ENCODE assay signal across 18 cellular contexts in genomic region chr12:9076733-9077575, GRCh38. TPM values are rescaled to one million over a fixed set of nuclear protein-coding genes. Genes with fewer than 3 reads are reported as not detected.
DNase-seq lines count a peak whose midpoint lies in the region; ATAC-seq and TF ChIP-seq lines count a peak whose summit lies in the region.
"Had no signal": no experiment of that assay in that cellular context is flagged by ENCODE, and none has a peak within 500 bp of the region (broad histone marks: within the 10 kb centered on the region; RNA-seq: fewer than 3 reads in every experiment).

No MANE protein-coding gene starts in this region.

- intact Hi-C loops in right lobe of liver (cut with DNase I) (no loop called here), upper lobe of right lung (cut with DNase I) (no loop called here)

- no peak overlapping the region for H3K4me2 ChIP-seq in GM23338

- peaks cover 6% of the 10 kb centered on the region; the same call in 1 of the 2 replicates for H3K9me2 ChIP-seq in GM23338 (ENCODE audit: insufficient read depth)

- H3K9me3 Mint-ChIP-seq in GM23338: peaks cover 4% of the 10 kb centered on the region

- H2AFZ ChIP-seq in GM23338: no peak overlapping the region

- no peak overlapping the region for H3K27ac Mint-ChIP-seq in GM23338
- H3K27ac Mint-ChIP-seq: CD4-positive, alpha-beta memory T cell had no signal

- H3K36me3 ChIP-seq in GM23338 (ENCODE audit: insufficient read depth) (no peaks in the 10 kb centered on the region), right lobe of liver (peaks cover 25 to 96% (median 43%) of the 10 kb centered on the region in 4 donors), upper lobe of right lung (peaks cover 95% of the 10 kb centered on the region)

- H3K4me3 Mint-ChIP-seq in GM23338: no peak overlapping the region
- H3K4me3 Mint-ChIP-seq: CD4-positive, alpha-beta memory T cell; H9 had no signal

- H4K20me1 ChIP-seq in GM23338 (replicated peaks; ENCODE audit: insufficient read depth): no peaks in the 10 kb centered on the region

- no peak for ATAC-seq in GM23338
- ATAC-seq in right lobe of liver: peak in 2 of 4 donors; percentile 1 to 4
- no peak for ATAC-seq in upper lobe of right lung
- ATAC-seq: HCT116 had no signal

- H3K4me1 Mint-ChIP-seq in GM23338: peaks cover 2% of the 10 kb centered on the region; the same call in 2 of the 3 replicates
- H3K4me1 Mint-ChIP-seq: H9 had no signal

- H3K9me3 ChIP-seq in right lobe of liver: no peaks in the 10 kb centered on the region
- no peaks in the 10 kb centered on the region for H3K9me3 ChIP-seq in upper lobe of right lung

- H3K27ac ChIP-seq in GM23338 (ENCODE audit: low read depth): no peak overlapping the region
- H3K27ac ChIP-seq in right lobe of liver: peak overlapping the region in 1 of 3 donors; percentile 4
- peak overlapping the region; percentile 18 for H3K27ac ChIP-seq in upper lobe of right lung

- H3F3A ChIP-seq in GM23338 (replicated peaks; ENCODE audit: low read depth): no peaks in the 10 kb centered on the region

- DNase-seq in GM23338 (ENCODE audit: low spot score) (peak; percentile 2), right lobe of liver (no peak), upper lobe of right lung (no peak), HK-2 (ENCODE audit: unreplicated experiment) (no peak), pons (ENCODE audit: low spot score) (no peak), T-helper 9 cell (no peak)
- DNase-seq: 8988T; C1 segment of cervical spinal cord; Calu3; CD4-positive, alpha-beta memory T cell; COR-L47; DMS53; DMS79 treated with DMSO at 0.1 percent for 48 hours; GF-D8; H9 had no signal

- TF ChIP-seq CTCF in GM23338 (conservative IDR thresholded peaks at IDR 0.05; ENCODE audit: low read depth in 2 of 2) (no peak), right lobe of liver (IDR thresholded peaks at IDR 0.05) (no peak), upper lobe of right lung (IDR thresholded peaks at IDR 0.05) (no peak)

- H3K4me1 ChIP-seq in GM23338 (ENCODE audit: insufficient read depth) (no peaks in the 10 kb centered on the region), right lobe of liver (peaks cover 0 to 56% (median 13%) of the 10 kb centered on the region in 4 donors), upper lobe of right lung (no peaks in the 10 kb centered on the region)

- WGBS in right lobe of liver (ENCODE audit: insufficient coverage, low coverage, low lambda C conversion rate, missing lambda C conversion rate): 75% methylated on average over 7 of the region's 7 CpGs

- H3K27me3 ChIP-seq in GM23338 (ENCODE audit: insufficient read depth) (no peaks in the 10 kb centered on the region), right lobe of liver (no peaks in the 10 kb centered on the region), upper lobe of right lung (no peaks in the 10 kb centered on the region)

- H3K4me3 ChIP-seq in GM23338 (no peak overlapping the region), right lobe of liver (no peak overlapping the region), upper lobe of right lung (no peak overlapping the region)

- peak; percentile 13 for TF ChIP-seq POLR2A in right lobe of liver (IDR thresholded peaks at IDR 0.05)

- peaks cover 1% of the 10 kb centered on the region for H3K27me3 Mint-ChIP-seq in GM23338 (ENCODE audit: insufficient read depth, low read depth, poor library complexity)
- H3K27me3 Mint-ChIP-seq: CD4-positive, alpha-beta memory T cell had no signal

- no peaks in the 10 kb centered on the region for H3K79me2 ChIP-seq in GM23338 (replicated peaks; ENCODE audit: insufficient read depth)

- peaks cover under 1% of the 10 kb centered on the region; the same call in 1 of the 3 replicates for H3K36me3 Mint-ChIP-seq in GM23338 (ENCODE audit: low read depth)

TF ChIP-seq in GM23338, 12 proteins besides CTCF, POLR2A, EP300 and RAD21 (continues in another document):
- TF ChIP-seq STAT1 (IDR thresholded peaks at IDR 0.05; ENCODE audit: unreplicated experiment) (no peak), ZNF462 (CRISPR knock-in tag; IDR thresholded peaks at IDR 0.05) (no peak), CREB1 (CRISPR knock-in tag; IDR thresholded peaks at IDR 0.05; ENCODE audit: low read depth) (no peak), ETS1 (IDR thresholded peaks at IDR 0.05) (no peak), EZH2 (IDR thresholded peaks at IDR 0.05; ENCODE audit: low read depth, unreplicated experiment) (no peak), ZNF114 (CRISPR knock-in tag; IDR thresholded peaks at IDR 0.05) (no peak)

RNA-seq across cellular contexts. Expression of gene A2M, which starts 38.8 kb away (rescaled TPM):
- not detected in 2 replicates for total RNA-seq in GM23338 (2014; rRNA removed; shearing (Covaris generic))
- 0.92 and 1.3 TPM in 2 replicates for polyA plus RNA-seq in GM23338 (2016; fragmentation: Nextera tagmentation; extraction: Ambion mirVana)
- total RNA-seq in right lobe of liver (1,000 to 10,000 TPM in 5 of 6 experiments, 100 to 1,000 TPM in 1; 978 to 3,352 (median 2,507) TPM), upper lobe of right lung (2,772 TPM)
- total RNA-seq: Calu3, Daoy, G401 had no signal

Comparison
In these comparisons a context has a peak if more than half of its experiments do, and no peak if none do; other contexts are left out.
1. RNA of gene A2M, which starts 38.8 kb away (total RNA-seq): 2,772 TPM in upper lobe of right lung (single experiment) and 978 to 3,352 TPM in right lobe of liver; not detected in GM23338; every median in the first group is over 100 times any median in the second.